ENCODE assay signal across 8 cellular contexts in the genomic region with DNA sequence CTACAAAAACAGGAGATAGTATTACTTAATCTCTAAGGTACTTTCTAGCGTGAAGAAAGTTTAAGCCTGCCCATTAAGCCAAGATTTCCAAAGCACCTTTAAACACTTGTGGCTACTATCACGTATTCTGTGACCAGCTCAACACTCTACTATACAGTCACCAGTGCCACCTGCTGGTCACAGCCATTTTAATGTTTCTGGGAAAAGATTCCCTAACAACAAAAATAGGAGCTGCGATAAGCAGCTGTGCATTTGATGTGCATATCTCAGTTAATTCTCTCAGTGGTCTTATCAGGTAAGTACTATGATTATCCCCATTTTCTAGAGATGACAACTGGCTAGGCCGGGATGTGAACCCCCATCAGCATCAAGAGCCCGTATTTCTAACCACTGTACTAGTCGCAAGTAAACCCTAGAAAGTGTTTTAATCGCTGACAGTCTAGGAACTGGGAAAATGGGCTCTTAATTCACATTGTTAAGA. TPM values are rescaled to one million over a fixed set of nuclear protein-coding genes. Genes with fewer than 3 reads are reported as not detected.
DNase-seq lines count a peak whose midpoint lies in the region; ATAC-seq, FAIRE-seq and TF ChIP-seq lines count a peak whose summit lies in the region.

No MANE protein-coding gene starts in this region.

- H2AFZ ChIP-seq in astrocyte (ENCODE audit: low read depth, low read length) = peak overlapping the region; percentile 80

- no peak overlapping the region for H3K27ac Mint-ChIP-seq in astrocyte (ENCODE audit: unreplicated experiment)

- H3K4me2 ChIP-seq in astrocyte (ENCODE audit: low read length) = peak overlapping the region; percentile 79

- peaks cover 11% of the 10 kb centered on the region for H3K36me3 Mint-ChIP-seq in astrocyte (ENCODE audit: low read depth, unreplicated experiment)

- intact Hi-C loops in psoas muscle (cut with DNase I) = loop anchor here (2.0 to 10.0 kb wide), 4 partner anchors 36 to 214 kb away; no protein-coding TSS in a partner anchor

- peak overlapping the region; percentile 79 for H3K4me3 Mint-ChIP-seq in astrocyte (ENCODE audit: unreplicated experiment)

- H3K27me3 ChIP-seq in astrocyte (ENCODE audit: insufficient read depth, low read length) = no peaks in the 10 kb centered on the region
- no peaks in the 10 kb centered on the region for H3K27me3 ChIP-seq in right atrium auricular region
- H3K27me3 ChIP-seq in psoas muscle (ENCODE audit: insufficient read depth in 3 of 3, low read length in 2 of 3) = no peaks in the 10 kb centered on the region

- no peaks in the 10 kb centered on the region for H4K20me1 ChIP-seq in astrocyte (ENCODE audit: insufficient read depth, low read length)

- peak overlapping the region; percentile 62 for H3K9ac ChIP-seq in astrocyte (ENCODE audit: low read length)

- peak; percentile 58 for FAIRE-seq in astrocyte (lab: Jason Lieb, UNC)

- peaks cover 17% of the 10 kb centered on the region for H3K4me1 Mint-ChIP-seq in astrocyte (ENCODE audit: low read depth, unreplicated experiment)

- WGBS in psoas muscle, 3 donors = 5 to 6% (median 5%) methylated on average over 7 of the region's 7 CpGs

- peak; percentile 79 for DNase-seq in DMS53 treated with DMSO at 0.1 percent for 48 hours (lab: John Stamatoyannopoulos, UW; ENCODE audit: unreplicated experiment)
- DNase-seq in Kasumi-1 (lab: John Stamatoyannopoulos, UW) = peak; percentile 69 to 89
- DNase-seq in SW480 (ENCODE audit: low spot score) = peak; percentile 66
- DNase-seq in astrocyte (ENCODE audit: low read depth) = peak; percentile 42
- DNase-seq in right atrium auricular region (ENCODE audit: low spot score) = peak; percentile 71
- DNase-seq in psoas muscle = peak in 1 of 2 donors; percentile 39
- DNase-seq in NCI-H774 (lab: John Stamatoyannopoulos, UW) = no peak

- no peaks in the 10 kb centered on the region for H3K79me2 ChIP-seq in astrocyte (ENCODE audit: insufficient read depth, low read length)

- no peaks in the 10 kb centered on the region for H3K9me3 Mint-ChIP-seq in astrocyte (ENCODE audit: unreplicated experiment)

- H3K36me3 ChIP-seq in astrocyte (ENCODE audit: insufficient read depth, low read length) (peaks cover 3% of the 10 kb centered on the region), right atrium auricular region (peaks cover 10% of the 10 kb centered on the region), psoas muscle (ENCODE audit: insufficient read depth in 1 of 2, low read depth in 1 of 2) (peaks cover 3 to 23% of the 10 kb centered on the region in 2 donors)

- peak; percentile 84 for TF ChIP-seq CTCF in astrocyte (IDR thresholded peaks at IDR 0.05; ENCODE audit: insufficient read depth, low read depth, low read length)
- peak; percentile 34 to 73 for TF ChIP-seq CTCF in right atrium auricular region (IDR thresholded peaks at IDR 0.05)
- peak; percentile 73 for TF ChIP-seq CTCF in psoas muscle (IDR thresholded peaks at IDR 0.05)

- no peaks in the 10 kb centered on the region for H3K9me3 ChIP-seq in astrocyte (ENCODE audit: insufficient read depth, low read depth, low read length)
- no peaks in the 10 kb centered on the region for H3K9me3 ChIP-seq in right atrium auricular region
- H3K9me3 ChIP-seq in psoas muscle = no peaks in the 10 kb centered on the region

- H3K27ac ChIP-seq in astrocyte (ENCODE audit: low read depth, low read length) (no peak overlapping the region), right atrium auricular region (peak overlapping the region; percentile 54 to 73), psoas muscle (peak overlapping the region; percentile 70)

- ATAC-seq in psoas muscle = peak; percentile 61 to 78 (median 68)
- ATAC-seq in HG03108 (IDR thresholded peaks at IDR 0.05; ENCODE audit: unreplicated experiment) = no peak

- peaks cover 14% of the 10 kb centered on the region for H3K27me3 Mint-ChIP-seq in astrocyte (ENCODE audit: low read depth, unreplicated experiment)

- H3K4me3 ChIP-seq in astrocyte (ENCODE audit: insufficient read depth, low read depth, low read length) (peak overlapping the region; percentile 46), right atrium auricular region (peak overlapping the region; percentile 53 to 58), psoas muscle (peak overlapping the region; percentile 72)

- H3K4me1 ChIP-seq in astrocyte (ENCODE audit: insufficient read depth, low read length) (peaks cover 22% of the 10 kb centered on the region), right atrium auricular region (peaks cover 0 to 17% of the 10 kb centered on the region in 2 donors), psoas muscle (peaks cover 28% of the 10 kb centered on the region)

RNA-seq across cellular contexts. Expression of a gene that starts 0.9 kb away (rescaled TPM):
- total RNA-seq in astrocyte = 7.8 TPM in 2 replicates
- 1 to 10 TPM; 2.0 to 4.5 TPM for total RNA-seq in right atrium auricular region
- 1 to 10 TPM; 2.9 to 6.7 (median 5.8) TPM for total RNA-seq in psoas muscle
- 1 to 10 TPM; 2.0 to 3.7 (median 2.3) TPM for polyA plus RNA-seq in psoas muscle

RNA-seq across cellular contexts. Expression of a gene that starts 10.9 kb away (rescaled TPM):
- total RNA-seq in astrocyte = 155 TPM in 2 replicates
- 100 to 1,000 TPM; 355 to 361 TPM for total RNA-seq in right atrium auricular region
- 100 to 1,000 TPM; 168 to 250 (median 208) TPM for total RNA-seq in psoas muscle
- 100 to 1,000 TPM; 221 to 383 (median 348) TPM for polyA plus RNA-seq in psoas muscle

RNA-seq across cellular contexts. Expression of a gene that starts 16.9 kb away (rescaled TPM):
- total RNA-seq in astrocyte = 49.4 and 50.1 TPM in 2 replicates
- total RNA-seq in right atrium auricular region = 10 to 100 TPM in 1 of 2 donors, 1 to 10 TPM in 1; 8.5 to 11.3 TPM
- 100 to 1,000 TPM in 2 of 4 donors, 10 to 100 TPM in 2; 64.0 to 116 (median 90.2) TPM for total RNA-seq in psoas muscle
- 10 to 100 TPM; 15.6 to 57.9 (median 17.2) TPM for polyA plus RNA-seq in psoas muscle

RNA-seq across cellular contexts. Expression of a gene that starts 56.0 kb away (rescaled TPM):
- not detected in 2 replicates for total RNA-seq in astrocyte
- total RNA-seq in right atrium auricular region = not detected
- total RNA-seq in psoas muscle = not detected
- polyA plus RNA-seq in psoas muscle = not detected
